ENCODE assay signal across 11 cellular contexts in the genomic region with DNA sequence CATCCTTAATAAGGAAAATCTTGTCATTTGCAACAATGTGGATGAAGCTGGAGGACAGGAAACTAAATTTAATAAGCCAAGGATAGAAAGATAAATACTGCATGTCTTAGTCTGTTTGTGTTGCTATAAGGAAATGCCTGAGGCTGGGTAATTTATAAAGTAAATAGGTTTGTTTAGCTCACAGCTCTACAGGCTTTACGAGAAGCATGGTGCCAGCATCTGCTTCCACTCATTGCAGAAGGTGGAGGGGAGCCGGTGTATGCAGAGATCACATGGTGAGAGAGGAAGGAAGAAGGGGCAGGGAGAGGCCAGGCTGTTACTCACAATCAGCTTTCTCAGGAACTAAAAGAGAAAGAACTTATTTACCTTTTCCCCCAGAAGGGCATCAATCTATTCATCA.
DNase-seq lines count a peak whose midpoint lies in the region; ATAC-seq and TF ChIP-seq lines count a peak whose summit lies in the region.
"Had no signal": no experiment of that assay in that cellular context is flagged by ENCODE, and none has a peak within 500 bp of the region (broad histone marks: within the 10 kb centered on the region; RNA-seq: fewer than 3 reads in every experiment).

No MANE protein-coding gene starts in this region.

- no peak overlapping the region for H3K9ac ChIP-seq in HCT116 (ENCODE audit: low read length)

- no peaks in the 10 kb centered on the region for H3K4me1 ChIP-seq in HCT116 (ENCODE audit: control insufficient read depth in 1 of 2, insufficient read depth in 2 of 2, low read length in 2 of 2)
- H3K4me1 ChIP-seq in esophagus muscularis mucosa, result no peaks in the 10 kb centered on the region

- RAD21 ChIA-PET in HCT116 (lab: Charles Lee; ENCODE audit: low non-redundant PET in 1 of 2, low total read pairs in 2 of 2, uncharacterized antibody in 2 of 2, unreplicated experiment in 2 of 2), result no interaction called here

- POLR2A ChIA-PET in HCT116 (lab: Charles Lee), result no interaction called here
- POLR2A ChIA-PET in activated CD4-positive, alpha-beta memory T cell treated with anti-CD3 and anti-CD28 coated beads for 36 hours (lab: Charles Lee), result no interaction called here

- H3K9me3 Mint-ChIP-seq in activated CD4-positive, alpha-beta memory T cell treated with anti-CD3 and anti-CD28 coated beads for 36 hours, result peaks cover 7% of the 10 kb centered on the region
- H3K9me3 Mint-ChIP-seq in mesothelial cell of epicardium, result peaks cover 25% of the 10 kb centered on the region

- H3K4me3 ChIP-seq in HCT116 (replicated peaks in 1 of 2; ENCODE audit: low read depth in 1 of 2, low read length in 2 of 2) (no peak overlapping the region), esophagus muscularis mucosa (no peak overlapping the region)

- H3K27ac Mint-ChIP-seq in activated CD4-positive, alpha-beta memory T cell treated with anti-CD3 and anti-CD28 coated beads for 36 hours, result no peak overlapping the region
- H3K27ac Mint-ChIP-seq in mesothelial cell of epicardium, result peak overlapping the region; percentile 79
- H3K27ac Mint-ChIP-seq: T-helper 17 cell had no signal

- TF ChIP-seq CTCF in HCT116 (IDR thresholded peaks at IDR 0.05 in 2 of 3, conservative IDR thresholded peaks at IDR 0.05 in 1 of 3; ENCODE audit: borderline replicate concordance in 1 of 3, insufficient read depth in 1 of 3, low read depth in 2 of 3, low read length in 2 of 3) (no peak), mesothelial cell of epicardium (IDR thresholded peaks at IDR 0.05; ENCODE audit: unreplicated experiment) (no peak), esophagus muscularis mucosa (IDR thresholded peaks at IDR 0.05) (no peak)

- no peaks in the 10 kb centered on the region for H3K36me3 Mint-ChIP-seq in activated CD4-positive, alpha-beta memory T cell treated with anti-CD3 and anti-CD28 coated beads for 36 hours
- H3K36me3 Mint-ChIP-seq in mesothelial cell of epicardium, result no peaks in the 10 kb centered on the region

- ATAC-seq in HCT116, result no peak
- ATAC-seq: T-helper 17 cell had no signal

- H4K20me1 ChIP-seq in HCT116 (ENCODE audit: insufficient read depth), result no peaks in the 10 kb centered on the region

- peaks cover 1% of the 10 kb centered on the region for H3K27me3 Mint-ChIP-seq in activated CD4-positive, alpha-beta memory T cell treated with anti-CD3 and anti-CD28 coated beads for 36 hours
- no peaks in the 10 kb centered on the region for H3K27me3 Mint-ChIP-seq in mesothelial cell of epicardium (ENCODE audit: low read depth)
- H3K27me3 Mint-ChIP-seq: T-helper 17 cell had no signal

- H3K4me1 Mint-ChIP-seq in activated CD4-positive, alpha-beta memory T cell treated with anti-CD3 and anti-CD28 coated beads for 36 hours (ENCODE audit: low read depth), result peaks cover 10% of the 10 kb centered on the region
- peaks cover 20% of the 10 kb centered on the region for H3K4me1 Mint-ChIP-seq in mesothelial cell of epicardium

- no peaks in the 10 kb centered on the region for H3K9me2 ChIP-seq in HCT116 (ENCODE audit: insufficient read depth)

- H3K27me3 ChIP-seq in HCT116 (ENCODE audit: insufficient read depth, low read length), result no peaks in the 10 kb centered on the region
- no peaks in the 10 kb centered on the region for H3K27me3 ChIP-seq in esophagus muscularis mucosa

- H3K27ac ChIP-seq in HCT116 (ENCODE audit: low read depth, low read length) (no peak overlapping the region), esophagus muscularis mucosa (replicated peaks in 1 of 4) (no peak overlapping the region)

- no peak for TF ChIP-seq POLR2A in HCT116 (IDR thresholded peaks at IDR 0.05; ENCODE audit: borderline replicate concordance, extremely low read depth, insufficient read depth, insufficient read length)
- no peak for TF ChIP-seq POLR2A in esophagus muscularis mucosa (IDR thresholded peaks at IDR 0.05; ENCODE audit: low read depth)

- H2AFZ ChIP-seq in HCT116 (ENCODE audit: low read depth, low read length, poor library complexity, severe bottlenecking), result peak overlapping the region; percentile 26

- no peak for TF ChIP-seq EP300 in esophagus muscularis mucosa (IDR thresholded peaks at IDR 0.05)

- H3K9me3 ChIP-seq in HCT116 (ENCODE audit: control insufficient read depth in 1 of 2, insufficient read depth in 1 of 2, low read depth in 1 of 2, low read length in 2 of 2) (no peaks in the 10 kb centered on the region), esophagus muscularis mucosa (no peaks in the 10 kb centered on the region)

- WGBS in esophagus muscularis mucosa, result 32% methylated on average over 2 of the region's 2 CpGs

- DNase-seq in DMS53 (lab: John Stamatoyannopoulos, UW) (peak; percentile 54), HCT116 (ENCODE audit: low read depth, low spot score) (no peak), mesothelial cell of epicardium (ENCODE audit: low spot score in 2 of 2, unreplicated experiment in 2 of 2) (no peak), esophagus muscularis mucosa (ENCODE audit: extremely low spot score) (no peak), NCI-H2029 treated with DMSO at 0.1 percent for 48 hours (lab: John Stamatoyannopoulos, UW) (no peak)
- DNase-seq in activated CD4-positive, alpha-beta memory T cell treated with anti-CD3 and anti-CD28 coated beads for 36 hours, result peak; percentile 14
- DNase-seq in activated effector memory CD4-positive, alpha-beta T cell treated with Interleukin-2 at 50 U/mL for 16 hours, result no peak
- DNase-seq: hypothalamus, midbrain, MV-4-11, T-helper 17 cell had no signal

- no peaks in the 10 kb centered on the region for H3K36me3 ChIP-seq in HCT116 (ENCODE audit: control insufficient read depth in 1 of 2, insufficient read depth in 2 of 2, low read length in 2 of 2)
- H3K36me3 ChIP-seq in esophagus muscularis mucosa, result no peaks in the 10 kb centered on the region

- no peak overlapping the region for H3K4me3 Mint-ChIP-seq in activated CD4-positive, alpha-beta memory T cell treated with anti-CD3 and anti-CD28 coated beads for 36 hours
- H3K4me3 Mint-ChIP-seq in mesothelial cell of epicardium, result no peak overlapping the region
- H3K4me3 Mint-ChIP-seq: T-helper 17 cell had no signal

- no peak for TF ChIP-seq RAD21 in HCT116 (IDR thresholded peaks at IDR 0.05; ENCODE audit: low read depth)

- no peak overlapping the region for H3K4me2 ChIP-seq in HCT116 (ENCODE audit: low read length)

- CTCF ChIA-PET in HCT116 (lab: Charles Lee), result interaction anchor here (2.2 kb wide), 1 partner anchor 10 kb away, joined by 8 read pairs; no protein-coding TSS in a partner anchor
- CTCF ChIA-PET in activated CD4-positive, alpha-beta memory T cell treated with anti-CD3 and anti-CD28 coated beads for 36 hours (lab: Charles Lee), result interaction anchor here (1.6 to 3.8 kb wide), 2 partner anchors 10 to 386 kb away, joined by 5 to 12 read pairs; no protein-coding TSS in a partner anchor

- BruUV-seq in HCT116 (replicated peaks; lab: Mats Ljungman, UMichigan), result no TSS peak

- intact Hi-C loops in HCT116 (cut with micrococcal nuclease) (no loop called here), esophagus muscularis mucosa (cut with DNase I) (no loop called here)
- intact Hi-C loops in activated CD4-positive, alpha-beta memory T cell treated with anti-CD3 and anti-CD28 coated beads for 36 hours (cut with micrococcal nuclease), result no loop called here

- no peaks in the 10 kb centered on the region for H3K79me2 ChIP-seq in HCT116 (ENCODE audit: insufficient read depth, low read length)

TF ChIP-seq in HCT116, 20 proteins besides CTCF, POLR2A, EP300 and RAD21 (continues in another document):
- TF ChIP-seq SP1 (IDR thresholded peaks at IDR 0.05; ENCODE audit: low read depth) (no peak), ZFX (IDR thresholded peaks at IDR 0.05) (no peak), CEBPB (IDR thresholded peaks at IDR 0.05; ENCODE audit: low read depth) (no peak), SIN3A (IDR thresholded peaks at IDR 0.05; ENCODE audit: low read depth) (no peak), SRF (IDR thresholded peaks at IDR 0.05; ENCODE audit: low read depth) (no peak), JUND (IDR thresholded peaks at IDR 0.05) (no peak), REST (IDR thresholded peaks at IDR 0.05; ENCODE audit: low read depth) (no peak)
- TF ChIP-seq, protein P1, sequence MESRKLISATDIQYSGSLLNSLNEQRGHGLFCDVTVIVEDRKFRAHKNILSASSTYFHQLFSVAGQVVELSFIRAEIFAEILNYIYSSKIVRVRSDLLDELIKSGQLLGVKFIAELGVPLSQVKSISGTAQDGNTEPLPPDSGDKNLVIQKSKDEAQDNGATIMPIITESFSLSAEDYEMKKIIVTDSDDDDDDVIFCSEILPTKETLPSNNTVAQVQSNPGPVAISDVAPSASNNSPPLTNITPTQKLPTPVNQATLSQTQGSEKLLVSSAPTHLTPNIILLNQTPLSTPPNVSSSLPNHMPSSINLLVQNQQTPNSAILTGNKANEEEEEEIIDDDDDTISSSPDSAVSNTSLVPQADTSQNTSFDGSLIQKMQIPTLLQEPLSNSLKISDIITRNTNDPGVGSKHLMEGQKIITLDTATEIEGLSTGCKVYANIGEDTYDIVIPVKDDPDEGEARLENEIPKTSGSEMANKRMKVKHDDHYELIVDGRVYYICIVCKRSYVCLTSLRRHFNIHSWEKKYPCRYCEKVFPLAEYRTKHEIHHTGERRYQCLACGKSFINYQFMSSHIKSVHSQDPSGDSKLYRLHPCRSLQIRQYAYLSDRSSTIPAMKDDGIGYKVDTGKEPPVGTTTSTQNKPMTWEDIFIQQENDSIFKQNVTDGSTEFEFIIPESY (IDR thresholded peaks at IDR 0.05; ENCODE audit: extremely low read depth, insufficient replicate concordance, low read length), result no peak

Comparison
In these comparisons a context has a peak if more than half of its experiments do, and no peak if none do; other contexts are left out.
1. DNase-seq: peak in DMS53 (single experiment) and activated CD4-positive, alpha-beta memory T cell treated with anti-CD3 and anti-CD28 coated beads for 36 hours (single experiment); none in HCT116 (single experiment), mesothelial cell of epicardium (0 of 2), esophagus muscularis mucosa (single experiment), activated effector memory CD4-positive, alpha-beta T cell treated with Interleukin-2 at 50 U/mL for 16 hours (single experiment) and NCI-H2029 treated with DMSO at 0.1 percent for 48 hours (single experiment).